8 cellular contexts compared by ENCODE assay signal in the genomic region with DNA sequence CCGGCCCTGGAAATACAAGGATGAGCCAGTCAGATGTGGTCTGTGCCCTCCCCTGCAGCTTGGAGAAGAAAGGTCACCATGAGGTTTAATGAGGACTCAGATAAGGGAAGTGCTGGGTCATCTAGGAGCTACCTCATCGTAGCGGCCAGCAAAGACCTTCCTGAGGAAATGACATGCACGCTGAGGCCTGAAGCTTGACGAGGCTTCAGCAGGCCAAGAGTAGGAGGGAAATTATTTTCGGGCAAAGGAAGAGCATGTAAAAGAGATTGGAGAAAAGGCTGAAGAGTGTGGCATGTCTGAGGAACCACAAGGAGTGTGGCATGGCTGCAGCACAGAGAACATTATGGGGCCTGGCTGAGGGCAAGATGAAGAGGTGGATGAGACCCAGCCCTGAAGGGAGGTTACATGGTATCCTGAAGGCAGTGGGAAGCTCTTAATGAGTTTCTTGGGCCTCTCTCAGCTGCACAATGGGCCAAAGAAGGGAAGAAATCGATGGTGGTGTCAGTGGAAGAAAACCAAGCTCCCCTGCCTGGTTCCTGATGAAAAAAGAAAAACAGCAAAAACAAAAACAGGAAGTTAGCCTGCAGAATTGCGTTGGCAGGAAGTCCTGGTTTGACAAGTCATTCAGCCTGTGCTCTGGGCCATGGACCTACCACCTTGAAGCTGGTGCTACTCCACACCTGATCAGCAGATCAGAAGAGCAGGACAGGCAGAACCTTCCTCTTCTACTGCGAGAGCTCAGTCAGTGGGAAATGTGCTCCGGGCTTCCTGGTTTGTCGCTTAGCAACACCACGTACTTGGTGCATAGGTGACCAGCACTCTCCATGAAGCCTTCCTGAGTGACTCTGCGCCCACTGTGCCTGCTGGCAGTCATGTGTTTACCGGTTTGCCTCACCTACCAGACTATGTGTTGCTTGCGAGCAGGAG.
DNase-seq lines count a peak whose midpoint lies in the region; ATAC-seq and TF ChIP-seq lines count a peak whose summit lies in the region.

No MANE protein-coding gene starts in this region.

- peaks cover 13% of the 10 kb centered on the region for H3K4me1 ChIP-seq in left ventricle myocardium inferior

- TF ChIP-seq CTCF in GM12864 (IDR thresholded peaks at IDR 0.05; ENCODE audit: low read depth, low read length, missing control alignments) = no peak
- TF ChIP-seq CTCF in left ventricle myocardium inferior (IDR thresholded peaks at IDR 0.05; ENCODE audit: borderline replicate concordance) = no peak

- no peaks in the 10 kb centered on the region for H3K9me3 ChIP-seq in left ventricle myocardium inferior (replicated peaks)

- no peaks in the 10 kb centered on the region for H3K27me3 ChIP-seq in left ventricle myocardium inferior (ENCODE audit: low read depth)

- intact Hi-C loops in left ventricle myocardium inferior (cut with micrococcal nuclease) = no loop called here

- no peak overlapping the region for H3K4me3 ChIP-seq in GM12864 (ENCODE audit: low read depth, low read length)
- no peak overlapping the region for H3K4me3 ChIP-seq in left ventricle myocardium inferior

- peak; percentile 82 for ATAC-seq in GM21576 (IDR thresholded peaks at IDR 0.05; ENCODE audit: unreplicated experiment)

- DNase-seq in GM12864 (ENCODE audit: low read depth) (peak; percentile 76), NCI-H2029 treated with DMSO at 0.1 percent for 48 hours (lab: John Stamatoyannopoulos, UW) (peak; percentile 88), left ventricle myocardium inferior (peak; percentile 20), GOT3 (lab: John Stamatoyannopoulos, UW) (no peak), superior temporal gyrus (ENCODE audit: extremely low spot score) (no peak)
- peak; percentile 30 for DNase-seq in activated CD8-positive, alpha-beta memory T cell treated with anti-CD3 and anti-CD28 coated beads, Interleukin-2, amount 50 U/mL, for 4 hours
- DNase-seq in stimulated activated CD4-positive, alpha-beta T cell treated with anti-CD3 and anti-CD28 coated beads, Interleukin-2, amount 100 ng/mL, for 48 hours = peak; percentile 27 to 40

- H3K36me3 ChIP-seq in left ventricle myocardium inferior = no peaks in the 10 kb centered on the region

- peak overlapping the region; percentile 69 for H3K27ac ChIP-seq in left ventricle myocardium inferior (replicated peaks)

Comparison
In these comparisons a context has a peak if more than half of its experiments do, and no peak if none do; other contexts are left out.
1. DNase-seq: peak in GM12864 (single experiment), NCI-H2029 treated with DMSO at 0.1 percent for 48 hours (single experiment), activated CD8-positive, alpha-beta memory T cell treated with anti-CD3 and anti-CD28 coated beads, Interleukin-2, amount 50 U/mL, for 4 hours (single experiment), left ventricle myocardium inferior (single experiment) and stimulated activated CD4-positive, alpha-beta T cell treated with anti-CD3 and anti-CD28 coated beads, Interleukin-2, amount 100 ng/mL, for 48 hours (2 of 2); none in GOT3 (single experiment) and superior temporal gyrus (single experiment).